ENCODE assay signal across 20 cellular contexts in the genomic region with DNA sequence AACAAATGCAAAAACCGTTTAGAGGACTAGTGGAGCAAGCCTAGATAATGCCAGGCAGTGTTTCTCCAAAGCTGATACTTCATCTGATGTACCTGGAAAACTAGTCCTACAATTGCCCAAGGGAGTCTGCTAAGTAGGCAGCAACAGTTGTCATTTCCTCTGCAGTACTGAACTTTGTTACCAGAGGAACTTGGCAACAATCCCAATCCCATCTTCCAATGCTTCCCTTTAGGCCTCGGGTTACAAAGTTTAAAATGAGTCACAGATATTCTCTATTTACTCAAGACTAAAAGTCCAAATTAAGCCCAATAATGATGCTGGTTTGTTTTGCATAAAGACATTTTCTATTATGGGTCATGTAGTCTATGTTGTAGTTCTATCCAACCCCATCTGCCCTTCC.
A peak's percentile ranks its signal among the peaks of the same experiment; 100 is the strongest.
DNase-seq lines count a peak whose midpoint lies in the region; FAIRE-seq and TF ChIP-seq lines count a peak whose summit lies in the region.
"Had no signal": no experiment of that assay in that cellular context is flagged by ENCODE, and none has a peak within 500 bp of the region (broad histone marks: within the 10 kb centered on the region; RNA-seq: fewer than 3 reads in every experiment).

No MANE protein-coding gene starts in this region.

- POLR2A ChIA-PET in CD8-positive, alpha-beta memory T cell (lab: Charles Lee), result no interaction called here

- no peaks in the 10 kb centered on the region for H3K9me3 ChIP-seq in keratinocyte (ENCODE audit: control insufficient read depth, low read depth, low read length)
- no peaks in the 10 kb centered on the region for H3K9me3 ChIP-seq in CD8-positive, alpha-beta memory T cell (ENCODE audit: low read length)
- H3K9me3 ChIP-seq: body of pancreas, gastrocnemius medialis, upper lobe of left lung had no signal

- H3K4me2 ChIP-seq in keratinocyte (ENCODE audit: control insufficient read depth, extremely low read depth, insufficient read depth, low read depth, low read length), result no peak overlapping the region
- H3K4me2 ChIP-seq: GM23338 had no signal

- H3K4me1 Mint-ChIP-seq in CD8-positive, alpha-beta memory T cell, result no peaks in the 10 kb centered on the region
- H3K4me1 Mint-ChIP-seq: stimulated activated memory B cell treated with anti-CD40 and anti-IgM and Interleukin-4, amounts not matched to agents 10 μg/mL and 1 μg/mL and 100 μg/mL, for 72 hours had no signal

- no peak overlapping the region for H3K4me3 ChIP-seq in astrocyte of the spinal cord (ENCODE audit: low read depth, low read length)
- no peak overlapping the region for H3K4me3 ChIP-seq in keratinocyte (ENCODE audit: control insufficient read depth in 2 of 3, extremely low read depth in 1 of 3, insufficient read depth in 2 of 3, low read depth in 1 of 3, low read length in 3 of 3)
- H3K4me3 ChIP-seq in CD8-positive, alpha-beta memory T cell (ENCODE audit: low read length), result no peak overlapping the region
- H3K4me3 ChIP-seq: body of pancreas, gastrocnemius medialis, GM23338, skin epidermis, upper lobe of left lung had no signal

- H3K27ac ChIP-seq in keratinocyte (ENCODE audit: control insufficient read depth, insufficient read depth, low read length), result no peak overlapping the region
- H3K27ac ChIP-seq in CD8-positive, alpha-beta memory T cell (ENCODE audit: low read depth, low read length), result no peak overlapping the region
- H3K27ac ChIP-seq: body of pancreas, gastrocnemius medialis, skin epidermis, upper lobe of left lung had no signal

- H3K9ac ChIP-seq in keratinocyte (ENCODE audit: control insufficient read depth, extremely low read depth, insufficient read depth, low read length), result no peak overlapping the region

- no peak overlapping the region for H3K27ac Mint-ChIP-seq in CD8-positive, alpha-beta memory T cell
- H3K27ac Mint-ChIP-seq: activated CD8-positive, alpha-beta T cell treated with anti-CD3 and anti-CD28 coated beads, Interleukin-2, amount 10 ng/mL, durations not matched to agents 7 days and 5 days; GM23338; stimulated activated memory B cell treated with anti-CD40 and anti-IgM and Interleukin-4, amounts not matched to agents 10 μg/mL and 1 μg/mL and 100 μg/mL, for 72 hours had no signal

- H3K9me3 Mint-ChIP-seq in CD8-positive, alpha-beta memory T cell, result peaks cover 0 to 6% (median 0%) of the 10 kb centered on the region in 5 donors
- H3K9me3 Mint-ChIP-seq: GM23338; stimulated activated memory B cell treated with anti-CD40 and anti-IgM and Interleukin-4, amounts not matched to agents 10 μg/mL and 1 μg/mL and 100 μg/mL, for 72 hours had no signal

- dilution Hi-C loops in keratinocyte (cut with MboI; ENCODE audit: extremely low pct_ligation_motif_present, low sequenced_read_pairs), result no loop called here

- peaks cover 0 to 10% of the 10 kb centered on the region in 2 donors for H3K27me3 Mint-ChIP-seq in CD8-positive, alpha-beta memory T cell
- H3K27me3 Mint-ChIP-seq: stimulated activated memory B cell treated with anti-CD40 and anti-IgM and Interleukin-4, amounts not matched to agents 10 μg/mL and 1 μg/mL and 100 μg/mL, for 72 hours had no signal

- no peak overlapping the region for H3K4me3 Mint-ChIP-seq in CD8-positive, alpha-beta memory T cell
- H3K4me3 Mint-ChIP-seq: activated CD8-positive, alpha-beta T cell treated with anti-CD3 and anti-CD28 coated beads, Interleukin-2, amount 10 ng/mL, durations not matched to agents 7 days and 5 days; GM23338; stimulated activated memory B cell treated with anti-CD40 and anti-IgM and Interleukin-4, amounts not matched to agents 10 μg/mL and 1 μg/mL and 100 μg/mL, for 72 hours had no signal

- DNase-seq in COLO829 (ENCODE audit: low spot score) (peak; percentile 2), LHCN-M2 (ENCODE audit: low read depth) (peak; percentile 21), astrocyte of the spinal cord (ENCODE audit: low read depth, low spot score) (peak; percentile 9), keratinocyte (ENCODE audit: low read depth, low spot score) (peak; percentile 21), NCI-H1105 treated with DMSO at 0.1 percent for 48 hours (lab: John Stamatoyannopoulos, UW) (no peak), medulla oblongata (ENCODE audit: extremely low spot score) (no peak), hypothalamus (lab: John Stamatoyannopoulos, UW) (no peak)
- DNase-seq in CD8-positive, alpha-beta memory T cell, result no peak
- DNase-seq: activated CD8-positive, alpha-beta T cell treated with anti-CD3 and anti-CD28 coated beads, Interleukin-2, amount 10 ng/mL, durations not matched to agents 7 days and 5 days; activated gamma-delta T cell treated with Interleukin-2 at 50 U/mL for 16 hours; body of pancreas; gastrocnemius medialis; midbrain; NCI-H226; occipital lobe; OCI-M1; upper lobe of left lung had no signal

- H3K36me3 ChIP-seq in keratinocyte (ENCODE audit: control insufficient read depth in 2 of 2, extremely low read depth in 1 of 2, insufficient read depth in 2 of 2, low read length in 2 of 2), result no peaks in the 10 kb centered on the region
- H3K36me3 ChIP-seq in CD8-positive, alpha-beta memory T cell (ENCODE audit: insufficient read depth, low read length), result no peaks in the 10 kb centered on the region
- H3K36me3 ChIP-seq: gastrocnemius medialis, upper lobe of left lung had no signal

- H3K36me3 Mint-ChIP-seq in CD8-positive, alpha-beta memory T cell, result peaks cover 0 to 2% (median 0%) of the 10 kb centered on the region in 3 donors
- H3K36me3 Mint-ChIP-seq: stimulated activated memory B cell treated with anti-CD40 and anti-IgM and Interleukin-4, amounts not matched to agents 10 μg/mL and 1 μg/mL and 100 μg/mL, for 72 hours had no signal

- in situ Hi-C loops in astrocyte of the spinal cord (cut with HindIII; ENCODE audit: low sequenced_read_pairs), result no loop called here

- no peaks in the 10 kb centered on the region for H3K27me3 ChIP-seq in keratinocyte (ENCODE audit: control insufficient read depth, extremely low read depth, insufficient read depth, low read length)
- H3K27me3 ChIP-seq in CD8-positive, alpha-beta memory T cell (ENCODE audit: insufficient read depth, low read length, poor library complexity, severe bottlenecking), result no peaks in the 10 kb centered on the region
- H3K27me3 ChIP-seq: body of pancreas, gastrocnemius medialis, upper lobe of left lung had no signal

- peak; percentile 56 for FAIRE-seq in keratinocyte (lab: Jason Lieb, UNC)

- H4K20me1 ChIP-seq in keratinocyte (ENCODE audit: control insufficient read depth, extremely low read depth, insufficient read depth, low read length), result no peaks in the 10 kb centered on the region

- TF ChIP-seq CTCF in astrocyte of the spinal cord (IDR thresholded peaks at IDR 0.05; ENCODE audit: low read depth, low read length) (no peak), keratinocyte (optimal IDR thresholded peaks at IDR 0.05 in 1 of 3, IDR thresholded peaks at IDR 0.05 in 1 of 3, conservative IDR thresholded peaks at IDR 0.05 in 1 of 3; ENCODE audit: extremely low read depth in 1 of 3, insufficient read depth in 2 of 3, low read length in 3 of 3) (no peak)

- CTCF ChIA-PET in CD8-positive, alpha-beta memory T cell (lab: Charles Lee), result no interaction called here

- no peak overlapping the region for H2AFZ ChIP-seq in keratinocyte (ENCODE audit: control insufficient read depth, low read length)
- H2AFZ ChIP-seq: GM23338 had no signal

- no peaks in the 10 kb centered on the region for H3K4me1 ChIP-seq in keratinocyte (ENCODE audit: control insufficient read depth, extremely low read depth, insufficient read depth, low read length)
- H3K4me1 ChIP-seq in CD8-positive, alpha-beta memory T cell (ENCODE audit: insufficient read depth, low read length), result no peaks in the 10 kb centered on the region
- H3K4me1 ChIP-seq: body of pancreas, gastrocnemius medialis, upper lobe of left lung had no signal

- no peaks in the 10 kb centered on the region for H3K9me1 ChIP-seq in keratinocyte (ENCODE audit: control insufficient read depth, extremely low read depth, insufficient read depth, low read length)

- H3K79me2 ChIP-seq in keratinocyte (ENCODE audit: control insufficient read depth, insufficient read depth, low read length), result no peaks in the 10 kb centered on the region

Comparison
In these comparisons a context has a peak if more than half of its experiments do, and no peak if none do; other contexts are left out.
1. DNase-seq: peak in COLO829 (single experiment), LHCN-M2 (single experiment), astrocyte of the spinal cord (single experiment) and keratinocyte (single experiment); none in NCI-H1105 treated with DMSO at 0.1 percent for 48 hours (single experiment), medulla oblongata (single experiment), hypothalamus (0 of 51) and CD8-positive, alpha-beta memory T cell (0 of 5).